29 cellular contexts compared by ENCODE assay signal in the genomic region with DNA sequence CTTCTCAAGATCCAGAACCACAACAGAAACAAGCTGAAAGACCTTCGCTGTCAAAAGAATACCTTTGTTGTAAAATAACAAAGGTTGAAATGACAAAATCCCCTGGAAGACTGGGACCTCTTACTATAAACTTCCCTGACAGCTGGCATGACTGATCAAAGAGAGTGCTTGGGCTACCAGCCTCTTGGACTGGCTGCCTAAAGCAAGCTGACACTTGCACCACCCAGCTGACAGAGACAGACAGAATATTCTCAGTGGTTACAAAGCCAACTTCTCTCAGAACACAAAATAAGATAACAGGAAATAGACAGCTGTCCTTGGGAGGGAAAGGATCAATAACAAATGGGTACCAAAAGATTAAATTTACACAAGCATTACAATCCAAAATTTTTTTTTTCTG.
"Had no signal": no experiment of that assay in that cellular context is flagged by ENCODE, and none has a peak within 500 bp of the region (broad histone marks: within the 10 kb centered on the region; RNA-seq: fewer than 3 reads in every experiment).

No MANE protein-coding gene starts in this region.

- ATAC-seq: left colon; naive thymus-derived CD4-positive, alpha-beta T cell; natural killer cell treated with Interleukin-12 subunit alpha and Interleukin-12 subunit beta and Interleukin-15 and Interleukin-18, amount 100 ng/mL, for 72 hours; pancreas; right cardiac atrium; sciatic nerve; stimulated activated naive B cell treated with anti-CD40 and anti-IgM and Interleukin-4, amounts not matched to agents 10 μg/mL and 1 μg/mL and 100 μg/mL, for 72 hours; stimulated activated naive CD8-positive, alpha-beta T cell treated with anti-CD3 and anti-CD28 coated beads, Interleukin-15, Interleukin-2, amounts not matched to agents 100 U/mL and 50 U/mL, for 24 hours had no signal

- H3K27me3 Mint-ChIP-seq: naive thymus-derived CD4-positive, alpha-beta T cell; natural killer cell treated with Interleukin-12 subunit alpha and Interleukin-12 subunit beta and Interleukin-15 and Interleukin-18, amount 100 ng/mL, for 72 hours; stimulated activated naive B cell treated with anti-CD40 and anti-IgM and Interleukin-4, amounts not matched to agents 10 μg/mL and 1 μg/mL and 100 μg/mL, for 72 hours had no signal

- H3K9me3 ChIP-seq: left ventricle myocardium inferior, pancreas, prostate gland, stomach, testis, thyroid gland, transverse colon, upper lobe of left lung, vagina had no signal

- DNase-seq: immature natural killer cell; kidney; left colon; left ventricle myocardium inferior; mesendoderm; naive thymus-derived CD4-positive, alpha-beta T cell; nucleus accumbens; pancreas; posterior cingulate gyrus; retina; right cardiac atrium; stimulated activated CD4-positive, alpha-beta T cell treated with anti-CD3 and anti-CD28 coated beads, Interleukin-12 subunit alpha, Interleukin-12 subunit beta, amount 100 ng/mL, for 4 hours; stimulated activated CD4-positive, alpha-beta T cell treated with anti-CD3 and anti-CD28 coated beads, Interleukin-15, amount 100 ng/mL, for 24 hours; stimulated activated CD4-positive, alpha-beta T cell treated with anti-CD3 and anti-CD28 coated beads, Interleukin-2, amount 100 ng/mL, for 24 hours; stimulated activated CD4-positive, alpha-beta T cell treated with anti-CD3 and anti-CD28 coated beads, Interleukin-4, amount 100 ng/mL, for 1 hour; stimulated activated naive B cell treated with anti-CD40 and anti-IgM and Interleukin-4, amounts not matched to agents 10 μg/mL and 1 μg/mL and 100 μg/mL, for 72 hours; stimulated activated naive CD8-positive, alpha-beta T cell treated with anti-CD3 and anti-CD28 coated beads, Interleukin-15, Interleukin-2, amounts not matched to agents 100 U/mL and 50 U/mL, for 24 hours; stomach; testis; thyroid gland; transverse colon; upper lobe of left lung had no signal

- H3K4me1 ChIP-seq: left ventricle myocardium inferior, pancreas, prostate gland, stomach, testis, thyroid gland, transverse colon, upper lobe of left lung, vagina had no signal

- H3K4me1 Mint-ChIP-seq: immature natural killer cell; mesothelial cell of epicardium; naive thymus-derived CD4-positive, alpha-beta T cell; stimulated activated naive B cell treated with anti-CD40 and anti-IgM and Interleukin-4, amounts not matched to agents 10 μg/mL and 1 μg/mL and 100 μg/mL, for 72 hours had no signal

- H3K27ac ChIP-seq: left ventricle myocardium inferior, pancreas, prostate gland, skin epidermis, stomach, testis, thyroid gland, transverse colon, upper lobe of left lung, vagina had no signal

- H3K9me3 Mint-ChIP-seq: mesothelial cell of epicardium; stimulated activated naive B cell treated with anti-CD40 and anti-IgM and Interleukin-4, amounts not matched to agents 10 μg/mL and 1 μg/mL and 100 μg/mL, for 72 hours had no signal

- H3K36me3 ChIP-seq: left ventricle myocardium inferior, pancreas, prostate gland, stomach, thyroid gland, transverse colon, upper lobe of left lung, vagina had no signal

- H3K4me3 Mint-ChIP-seq: immature natural killer cell; mesothelial cell of epicardium; naive thymus-derived CD4-positive, alpha-beta T cell; natural killer cell treated with Interleukin-12 subunit alpha and Interleukin-12 subunit beta and Interleukin-15 and Interleukin-18, amount 100 ng/mL, for 72 hours; stimulated activated naive B cell treated with anti-CD40 and anti-IgM and Interleukin-4, amounts not matched to agents 10 μg/mL and 1 μg/mL and 100 μg/mL, for 72 hours had no signal

- H3K36me3 Mint-ChIP-seq: mesothelial cell of epicardium; naive thymus-derived CD4-positive, alpha-beta T cell; natural killer cell treated with Interleukin-12 subunit alpha and Interleukin-12 subunit beta and Interleukin-15 and Interleukin-18, amount 100 ng/mL, for 72 hours; stimulated activated naive B cell treated with anti-CD40 and anti-IgM and Interleukin-4, amounts not matched to agents 10 μg/mL and 1 μg/mL and 100 μg/mL, for 72 hours had no signal

- H3K27ac Mint-ChIP-seq: immature natural killer cell; mesothelial cell of epicardium; naive thymus-derived CD4-positive, alpha-beta T cell; natural killer cell treated with Interleukin-12 subunit alpha and Interleukin-12 subunit beta and Interleukin-15 and Interleukin-18, amount 100 ng/mL, for 72 hours; stimulated activated naive B cell treated with anti-CD40 and anti-IgM and Interleukin-4, amounts not matched to agents 10 μg/mL and 1 μg/mL and 100 μg/mL, for 72 hours had no signal

- H3K4me3 ChIP-seq: left ventricle myocardium inferior, lung, pancreas, prostate gland, skin epidermis, stomach, testis, thyroid gland, transverse colon, upper lobe of left lung, vagina had no signal

- H3K27me3 ChIP-seq: pancreas, stomach, testis, thyroid gland, transverse colon, upper lobe of left lung, vagina had no signal
